In genomic region chr6:20826378-20826777, GRCh38 we compare ENCODE assay signal across 13 cellular contexts.
DNase-seq lines count a peak whose midpoint lies in the region; ATAC-seq and TF ChIP-seq lines count a peak whose summit lies in the region.
"Had no signal": no experiment of that assay in that cellular context is flagged by ENCODE, and none has a peak within 500 bp of the region (broad histone marks: within the 10 kb centered on the region; RNA-seq: fewer than 3 reads in every experiment).

No MANE protein-coding gene starts in this region.

- no peak overlapping the region for H3K4me3 ChIP-seq in cardiac fibroblast (replicated peaks in 1 of 2; ENCODE audit: low read depth in 2 of 2, low read length in 2 of 2)
- H3K4me3 ChIP-seq: sigmoid colon, upper lobe of right lung had no signal

- DNase-seq in Caki2 (ENCODE audit: low read depth) (peak; percentile 47), NCI-H226 (peak; percentile 48), cardiac fibroblast (ENCODE audit: low read depth in 2 of 2) (peak; percentile 64 to 71), kidney glomerular epithelial cell (lab: John Stamatoyannopoulos, UW) (peak; percentile 24), SK-N-DZ (ENCODE audit: low spot score) (no peak), NCI-H2196 (lab: John Stamatoyannopoulos, UW; ENCODE audit: unreplicated experiment) (no peak)
- no peak for DNase-seq in stimulated activated naive CD8-positive, alpha-beta T cell treated with anti-CD3 and anti-CD28 coated beads, Interleukin-15, Interleukin-2, amounts not matched to agents 100 U/mL and 50 U/mL, for 24 hours
- DNase-seq: activated gamma-delta T cell, cortex of kidney, Kasumi-1, sigmoid colon, upper lobe of right lung had no signal

- TF ChIP-seq CTCF in cardiac fibroblast (IDR thresholded peaks at IDR 0.05; ENCODE audit: low read depth, low read length) = no peak

- in situ Hi-C loops in Caki2 (cut with HindIII; ENCODE audit: low pct_unique_long_range_greater_than_20kb, low sequenced_read_pairs) = no loop called here

- no peak for ATAC-seq in stimulated activated naive CD8-positive, alpha-beta T cell treated with anti-CD3 and anti-CD28 coated beads, Interleukin-15, Interleukin-2, amounts not matched to agents 100 U/mL and 50 U/mL, for 24 hours
- no peak for ATAC-seq in HG03565 (IDR thresholded peaks at IDR 0.05; ENCODE audit: unreplicated experiment)
- ATAC-seq: upper lobe of right lung had no signal

Comparison
In these comparisons a context has a peak if more than half of its experiments do, and no peak if none do; other contexts are left out.
1. DNase-seq: peak in Caki2 (single experiment), NCI-H226 (single experiment), cardiac fibroblast (2 of 2) and kidney glomerular epithelial cell (single experiment); none in stimulated activated naive CD8-positive, alpha-beta T cell treated with anti-CD3 and anti-CD28 coated beads, Interleukin-15, Interleukin-2, amounts not matched to agents 100 U/mL and 50 U/mL, for 24 hours (single experiment), SK-N-DZ (single experiment) and NCI-H2196 (single experiment).